Comparison of ENCODE assay signal across 8 cellular contexts in genomic region chr4:88591787-88592599, GRCh38. TPM values are rescaled to one million over a fixed set of nuclear protein-coding genes. Genes with fewer than 3 reads are reported as not detected.
A peak's percentile ranks its signal among the peaks of the same experiment; 100 is the strongest.
DNase-seq lines count a peak whose midpoint lies in the region; TF ChIP-seq lines count a peak whose summit lies in the region.

Gene HERC3, plus strand, starts transcription at chr4:88592480. Its CDS starts 13,344 bp downstream, at chr4:88605824.

- H2BK120ac ChIP-seq in H9 (ENCODE audit: low read depth, low read length, poor library complexity, severe bottlenecking), result no peak within 1 kb of the TSS

- H3K27me3 ChIP-seq in H9 (ENCODE audit: insufficient read depth, low read length) (no peaks in the 10 kb centered on the region; the same call in 1 of the 2 replicates), SJSA1 (replicated peaks) (no peaks in the 10 kb centered on the region), stomach (no peaks in the 10 kb centered on the region)

- H3K36me3 ChIP-seq in ES-I3 (ENCODE audit: insufficient read depth, low read length), result no peaks in the 10 kb centered on the region
- H3K36me3 ChIP-seq in SJSA1, result no peaks in the 10 kb centered on the region; the same call in 1 of the 2 replicates
- peaks cover 6 to 14% (median 13%) of the 10 kb centered on the region in 4 donors for H3K36me3 ChIP-seq in stomach

- peaks cover 13% of the 10 kb centered on the region for H3K23me2 ChIP-seq in H9 (ENCODE audit: insufficient read length, low read depth, low read length, poor library complexity, severe bottlenecking)

- H3K9ac ChIP-seq in ES-I3 (ENCODE audit: low read depth, low read length), result peak within 1 kb of the TSS; percentile 90
- no peak within 1 kb of the TSS for H3K9ac ChIP-seq in H9 (ENCODE audit: extremely low read depth, insufficient read length, low read length)

- no peak within 1 kb of the TSS for H3K18ac ChIP-seq in H9 (ENCODE audit: insufficient read length, low read depth, low read length)

- no peak for TF ChIP-seq EP300 in stomach (IDR thresholded peaks at IDR 0.05)

- H3K9me3 Mint-ChIP-seq in H9 (peaks cover 0 to 2% of the 10 kb centered on the region in 2 experiments; a peak in 2 of 5 replicates), neural crest cell (no peaks in the 10 kb centered on the region)

- H3K36me3 Mint-ChIP-seq in H9 (ENCODE audit: insufficient read depth in 1 of 3, low read depth in 3 of 3), result no peaks in the 10 kb centered on the region
- no peaks in the 10 kb centered on the region for H3K36me3 Mint-ChIP-seq in neural crest cell (ENCODE audit: low read depth)

- H3K4me1 ChIP-seq in ES-I3 (ENCODE audit: insufficient read depth, low read length), result no peaks in the 10 kb centered on the region
- H3K4me1 ChIP-seq in H9 (ENCODE audit: insufficient read depth, low read length), result no peaks in the 10 kb centered on the region
- peaks cover 10% of the 10 kb centered on the region for H3K4me1 ChIP-seq in SJSA1 (replicated peaks)
- peaks cover 14 to 53% (median 33%) of the 10 kb centered on the region in 4 donors for H3K4me1 ChIP-seq in stomach

- H3K4me2 ChIP-seq in H9 (ENCODE audit: insufficient read depth, insufficient read length, low read length), result peak within 1 kb of the TSS; percentile 99

- H3K27me3 Mint-ChIP-seq in H9 (ENCODE audit: low read depth) (peaks cover 49% of the 10 kb centered on the region), neural crest cell (ENCODE audit: low read depth) (peaks cover 62% of the 10 kb centered on the region)

- H3K4ac ChIP-seq in H9 (ENCODE audit: low read depth, low read length), result no peak within 1 kb of the TSS

- H3K4me3 Mint-ChIP-seq in H9, result peak within 1 kb of the TSS; percentile 92 to 96
- H3K4me3 Mint-ChIP-seq in neural crest cell, result peak within 1 kb of the TSS; percentile 93

- H3K9me3 ChIP-seq in ES-I3 (ENCODE audit: control insufficient read depth, insufficient read depth, low read length), result no peaks in the 10 kb centered on the region
- no peaks in the 10 kb centered on the region for H3K9me3 ChIP-seq in H9 (ENCODE audit: control insufficient read depth, low read depth, low read length)
- no peaks in the 10 kb centered on the region for H3K9me3 ChIP-seq in SJSA1 (replicated peaks)
- H3K9me3 ChIP-seq in stomach, result no peaks in the 10 kb centered on the region

- no peak within 1 kb of the TSS for H2AK5ac ChIP-seq in H9 (ENCODE audit: insufficient read length, low read length)

- no peak within 1 kb of the TSS for H3K14ac ChIP-seq in H9 (ENCODE audit: insufficient read depth, low read length)

- H3K4me1 Mint-ChIP-seq in H9 (peaks cover 13 to 16% of the 10 kb centered on the region in 2 experiments), neural crest cell (peaks cover 17% of the 10 kb centered on the region)

- H3K4me3 ChIP-seq in SJSA1, result peak within 1 kb of the TSS; percentile 74
- H3K4me3 ChIP-seq in fibroblast of villous mesenchyme (ENCODE audit: low read depth, low read length), result peak within 1 kb of the TSS; percentile 88
- H3K4me3 ChIP-seq in stomach, result peak within 1 kb of the TSS; percentile 72 to 95 (median 88)

- intact Hi-C loops in stomach (cut with DNase I; ENCODE audit: low total_unique reads), result no loop called here

- TF ChIP-seq CTCF in H9 (conservative IDR thresholded peaks at IDR 0.05) (no peak), fibroblast of villous mesenchyme (IDR thresholded peaks at IDR 0.05; ENCODE audit: insufficient read depth, low read depth, low read length) (no peak), neural crest cell (conservative IDR thresholded peaks at IDR 0.05) (no peak), stomach (IDR thresholded peaks at IDR 0.05) (peak in 1 of 7 experiments; percentile 11)

- H3K23ac ChIP-seq in H9 (ENCODE audit: insufficient read length, low read depth, low read length), result no peak within 1 kb of the TSS

- H3K79me1 ChIP-seq in H9 (ENCODE audit: insufficient read depth, low read depth, low read length, poor library complexity, severe bottlenecking), result no peaks in the 10 kb centered on the region

- DNase-seq in H9, result peak; percentile 90
- DNase-seq in M059J (ENCODE audit: low read depth), result peak; percentile 78
- peak; percentile 88 to 89 for DNase-seq in SJSA1 (ENCODE audit: low read depth in 1 of 2, low spot score in 2 of 2)
- peak; percentile 76 for DNase-seq in activated gamma-delta T cell treated with anti-CD3 and anti-CD28 coated beads, Interleukin-2, amount 50 U/mL, for 16 hours (ENCODE audit: low read depth)
- DNase-seq in fibroblast of villous mesenchyme (ENCODE audit: low read depth), result peak; percentile 89
- DNase-seq in neural crest cell (ENCODE audit: low read depth, low spot score), result peak; percentile 81
- DNase-seq in stomach, result peak; percentile 94

- H3K56ac ChIP-seq in H9 (ENCODE audit: insufficient read length, low read depth, low read length), result no peak within 1 kb of the TSS

- H2BK20ac ChIP-seq in H9 (ENCODE audit: low read depth, low read length, poor library complexity, severe bottlenecking), result no peak within 1 kb of the TSS

- H4K20me1 ChIP-seq in H9 (ENCODE audit: control insufficient read depth, insufficient read depth, insufficient read length), result no peaks in the 10 kb centered on the region

- H4K8ac ChIP-seq in H9 (replicated peaks; ENCODE audit: insufficient read length, low read depth, low read length), result no peak within 1 kb of the TSS

- H3T11ph ChIP-seq in H9 (ENCODE audit: low read length), result no peak within 1 kb of the TSS

- no peak within 1 kb of the TSS for H2BK5ac ChIP-seq in H9 (ENCODE audit: insufficient read length, low read length)

- no peak within 1 kb of the TSS for H3K27ac Mint-ChIP-seq in H9
- H3K27ac Mint-ChIP-seq in neural crest cell (ENCODE audit: unreplicated experiment), result peak within 1 kb of the TSS; percentile 39

- H4K91ac ChIP-seq in H9 (ENCODE audit: insufficient read length, low read depth, low read length), result no peak within 1 kb of the TSS

- no peak within 1 kb of the TSS for H4K5ac ChIP-seq in H9 (ENCODE audit: insufficient read length, low read depth, low read length)

- H3K27ac ChIP-seq in H9 (ENCODE audit: insufficient read length, low read depth, low read length) (no peak within 1 kb of the TSS), SJSA1 (peak within 1 kb of the TSS; percentile 33), stomach (peak within 1 kb of the TSS; percentile 93 to 98 (median 96))

- WGBS in H9 (ENCODE audit: extremely low coverage, insufficient read length, low lambda C conversion rate), result no CpG with 5 or more reads among the region's 73 CpGs
- WGBS in stomach, 5 donors, result 0 to 1% (median 0%) methylated on average over 6 to 73 of the region's 73 CpGs

- peak within 1 kb of the TSS; percentile 80 for H2AFZ ChIP-seq in H9 (ENCODE audit: low read length)

- H2BK15ac ChIP-seq in H9 (ENCODE audit: low read depth, low read length), result no peak within 1 kb of the TSS

- H3K79me2 ChIP-seq in H9 (ENCODE audit: insufficient read depth, low read length), result no peaks in the 10 kb centered on the region

- H2BK12ac ChIP-seq in H9 (ENCODE audit: insufficient read length, low read depth, low read length), result no peak within 1 kb of the TSS

- no peak for TF ChIP-seq POLR2A in stomach (IDR thresholded peaks at IDR 0.05)

RNA-seq across cellular contexts. Expression of gene HERC3, which starts in this region (rescaled TPM):
- 2.9 and 3.1 TPM in 2 replicates for total RNA-seq in H9 (2021)
- 5.1 and 8.6 TPM in 2 replicates for total RNA-seq in M059J (2014; rRNA removed; shearing (Covaris generic))
- 6.1 and 10.2 TPM in 2 replicates for total RNA-seq in SJSA1 (2014; rRNA removed; shearing (Covaris generic))
- total RNA-seq in fibroblast of villous mesenchyme, result 22.2 and 28.5 TPM in 2 replicates
- 5.1 and 6.5 TPM in 2 replicates for total RNA-seq in neural crest cell
- total RNA-seq in stomach, result 10 to 100 TPM; 25.9 to 58.0 (median 47.8) TPM
- polyA plus RNA-seq in stomach, result 1 to 10 TPM; 4.4 to 7.5 (median 5.5) TPM
